ENCODE assay signal across 1 cellular context in the genomic region with DNA sequence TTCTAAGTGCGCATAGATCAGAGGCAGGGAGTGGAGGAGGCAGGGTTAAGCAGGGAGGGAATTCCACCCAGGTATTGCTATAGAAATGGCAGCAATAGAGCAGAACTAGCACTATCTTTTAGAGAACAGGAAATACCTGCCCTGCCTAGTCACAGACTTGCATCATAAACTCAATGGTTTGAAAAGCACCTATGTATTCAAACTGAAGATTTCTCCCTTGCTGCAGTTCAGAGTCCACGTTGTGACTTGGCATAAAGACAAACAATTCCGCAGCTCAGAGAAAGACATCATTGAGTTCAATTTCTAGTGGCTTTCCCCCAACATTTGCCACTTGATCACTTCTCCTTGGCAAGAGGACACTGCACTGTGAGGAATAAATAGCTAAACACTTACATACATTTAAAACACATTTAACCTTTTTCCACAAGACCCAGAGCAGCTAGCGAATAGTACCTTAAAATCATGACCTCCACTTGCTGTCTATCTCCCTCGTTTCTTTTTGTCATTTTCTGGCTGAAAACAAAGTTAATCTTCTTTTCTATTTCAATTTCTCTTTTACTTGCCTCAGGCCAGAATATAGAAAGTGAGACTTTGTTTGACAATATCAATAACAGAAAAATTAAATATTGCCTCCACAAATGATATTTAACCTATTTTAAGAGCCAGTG.
A peak's percentile ranks its signal among the peaks of the same experiment; 100 is the strongest.
TF ChIP-seq lines count a peak whose summit lies in the region.

No MANE protein-coding gene starts in this region.

TF ChIP-seq in GM12878, 131 proteins besides CTCF, POLR2A, EP300 and RAD21 (continued from another document):
- TF ChIP-seq, protein P1, sequence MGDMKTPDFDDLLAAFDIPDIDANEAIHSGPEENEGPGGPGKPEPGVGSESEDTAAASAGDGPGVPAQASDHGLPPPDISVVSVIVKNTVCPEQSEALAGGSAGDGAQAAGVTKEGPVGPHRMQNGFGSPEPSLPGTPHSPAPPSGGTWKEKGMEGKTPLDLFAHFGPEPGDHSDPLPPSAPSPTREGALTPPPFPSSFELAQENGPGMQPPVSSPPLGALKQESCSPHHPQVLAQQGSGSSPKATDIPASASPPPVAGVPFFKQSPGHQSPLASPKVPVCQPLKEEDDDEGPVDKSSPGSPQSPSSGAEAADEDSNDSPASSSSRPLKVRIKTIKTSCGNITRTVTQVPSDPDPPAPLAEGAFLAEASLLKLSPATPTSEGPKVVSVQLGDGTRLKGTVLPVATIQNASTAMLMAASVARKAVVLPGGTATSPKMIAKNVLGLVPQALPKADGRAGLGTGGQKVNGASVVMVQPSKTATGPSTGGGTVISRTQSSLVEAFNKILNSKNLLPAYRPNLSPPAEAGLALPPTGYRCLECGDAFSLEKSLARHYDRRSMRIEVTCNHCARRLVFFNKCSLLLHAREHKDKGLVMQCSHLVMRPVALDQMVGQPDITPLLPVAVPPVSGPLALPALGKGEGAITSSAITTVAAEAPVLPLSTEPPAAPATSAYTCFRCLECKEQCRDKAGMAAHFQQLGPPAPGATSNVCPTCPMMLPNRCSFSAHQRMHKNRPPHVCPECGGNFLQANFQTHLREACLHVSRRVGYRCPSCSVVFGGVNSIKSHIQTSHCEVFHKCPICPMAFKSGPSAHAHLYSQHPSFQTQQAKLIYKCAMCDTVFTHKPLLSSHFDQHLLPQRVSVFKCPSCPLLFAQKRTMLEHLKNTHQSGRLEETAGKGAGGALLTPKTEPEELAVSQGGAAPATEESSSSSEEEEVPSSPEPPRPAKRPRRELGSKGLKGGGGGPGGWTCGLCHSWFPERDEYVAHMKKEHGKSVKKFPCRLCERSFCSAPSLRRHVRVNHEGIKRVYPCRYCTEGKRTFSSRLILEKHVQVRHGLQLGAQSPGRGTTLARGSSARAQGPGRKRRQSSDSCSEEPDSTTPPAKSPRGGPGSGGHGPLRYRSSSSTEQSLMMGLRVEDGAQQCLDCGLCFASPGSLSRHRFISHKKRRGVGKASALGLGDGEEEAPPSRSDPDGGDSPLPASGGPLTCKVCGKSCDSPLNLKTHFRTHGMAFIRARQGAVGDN (IDR thresholded peaks at IDR 0.05), result peak; percentile 49; the same call in 1 of the 2 replicates
- peak; percentile 44; the same call in 1 of the 2 replicates for TF ChIP-seq PKNOX1 (IDR thresholded peaks at IDR 0.05)
- TF ChIP-seq, protein P2, sequence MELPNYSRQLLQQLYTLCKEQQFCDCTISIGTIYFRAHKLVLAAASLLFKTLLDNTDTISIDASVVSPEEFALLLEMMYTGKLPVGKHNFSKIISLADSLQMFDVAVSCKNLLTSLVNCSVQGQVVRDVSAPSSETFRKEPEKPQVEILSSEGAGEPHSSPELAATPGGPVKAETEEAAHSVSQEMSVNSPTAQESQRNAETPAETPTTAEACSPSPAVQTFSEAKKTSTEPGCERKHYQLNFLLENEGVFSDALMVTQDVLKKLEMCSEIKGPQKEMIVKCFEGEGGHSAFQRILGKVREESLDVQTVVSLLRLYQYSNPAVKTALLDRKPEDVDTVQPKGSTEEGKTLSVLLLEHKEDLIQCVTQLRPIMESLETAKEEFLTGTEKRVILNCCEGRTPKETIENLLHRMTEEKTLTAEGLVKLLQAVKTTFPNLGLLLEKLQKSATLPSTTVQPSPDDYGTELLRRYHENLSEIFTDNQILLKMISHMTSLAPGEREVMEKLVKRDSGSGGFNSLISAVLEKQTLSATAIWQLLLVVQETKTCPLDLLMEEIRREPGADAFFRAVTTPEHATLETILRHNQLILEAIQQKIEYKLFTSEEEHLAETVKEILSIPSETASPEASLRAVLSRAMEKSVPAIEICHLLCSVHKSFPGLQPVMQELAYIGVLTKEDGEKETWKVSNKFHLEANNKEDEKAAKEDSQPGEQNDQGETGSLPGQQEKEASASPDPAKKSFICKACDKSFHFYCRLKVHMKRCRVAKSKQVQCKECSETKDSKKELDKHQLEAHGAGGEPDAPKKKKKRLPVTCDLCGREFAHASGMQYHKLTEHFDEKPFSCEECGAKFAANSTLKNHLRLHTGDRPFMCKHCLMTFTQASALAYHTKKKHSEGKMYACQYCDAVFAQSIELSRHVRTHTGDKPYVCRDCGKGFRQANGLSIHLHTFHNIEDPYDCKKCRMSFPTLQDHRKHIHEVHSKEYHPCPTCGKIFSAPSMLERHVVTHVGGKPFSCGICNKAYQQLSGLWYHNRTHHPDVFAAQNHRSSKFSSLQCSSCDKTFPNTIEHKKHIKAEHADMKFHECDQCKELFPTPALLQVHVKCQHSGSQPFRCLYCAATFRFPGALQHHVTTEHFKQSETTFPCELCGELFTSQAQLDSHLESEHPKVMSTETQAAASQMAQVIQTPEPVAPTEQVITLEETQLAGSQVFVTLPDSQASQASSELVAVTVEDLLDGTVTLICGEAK (IDR thresholded peaks at IDR 0.05; ENCODE audit: borderline replicate concordance), result peak; percentile 64; the same call in 1 of the 2 replicates
- TF ChIP-seq IKZF2 (IDR thresholded peaks at IDR 0.05), result peak; percentile 11 to 29; a peak in 1 of 4 replicates
- 0 out of 2 replicates have a peak, but pooled peaks have one; percentile 35 for TF ChIP-seq ZNF207 (IDR thresholded peaks at IDR 0.05; ENCODE audit: borderline replicate concordance)
- TF ChIP-seq RCOR1 (conservative IDR thresholded peaks at IDR 0.05; ENCODE audit: low read depth, low read length), result no peak
- 0 out of 2 replicates have a peak, but pooled peaks have one; percentile 45 for TF ChIP-seq ZNF24 (IDR thresholded peaks at IDR 0.05)
- no peak for TF ChIP-seq ZSCAN29 (IDR thresholded peaks at IDR 0.05)
- TF ChIP-seq GATAD2B (conservative IDR thresholded peaks at IDR 0.05; ENCODE audit: low read depth), result 0 out of 2 replicates have a peak, but pooled peaks have one; percentile 46
- 0 out of 2 replicates have a peak, but pooled peaks have one; percentile 11 for TF ChIP-seq BMI1 (IDR thresholded peaks at IDR 0.05; ENCODE audit: borderline replicate concordance)
- TF ChIP-seq NFYA (IDR thresholded peaks at IDR 0.05; ENCODE audit: borderline replicate concordance, low read depth, low read length), result no peak
- TF ChIP-seq IKZF1 (conservative IDR thresholded peaks at IDR 0.05), result 0 out of 2 replicates have a peak, but pooled peaks have one; percentile 21
- 0 out of 2 replicates have a peak, but pooled peaks have one; percentile 44 for TF ChIP-seq NBN (IDR thresholded peaks at IDR 0.05)
- TF ChIP-seq, protein P3, sequence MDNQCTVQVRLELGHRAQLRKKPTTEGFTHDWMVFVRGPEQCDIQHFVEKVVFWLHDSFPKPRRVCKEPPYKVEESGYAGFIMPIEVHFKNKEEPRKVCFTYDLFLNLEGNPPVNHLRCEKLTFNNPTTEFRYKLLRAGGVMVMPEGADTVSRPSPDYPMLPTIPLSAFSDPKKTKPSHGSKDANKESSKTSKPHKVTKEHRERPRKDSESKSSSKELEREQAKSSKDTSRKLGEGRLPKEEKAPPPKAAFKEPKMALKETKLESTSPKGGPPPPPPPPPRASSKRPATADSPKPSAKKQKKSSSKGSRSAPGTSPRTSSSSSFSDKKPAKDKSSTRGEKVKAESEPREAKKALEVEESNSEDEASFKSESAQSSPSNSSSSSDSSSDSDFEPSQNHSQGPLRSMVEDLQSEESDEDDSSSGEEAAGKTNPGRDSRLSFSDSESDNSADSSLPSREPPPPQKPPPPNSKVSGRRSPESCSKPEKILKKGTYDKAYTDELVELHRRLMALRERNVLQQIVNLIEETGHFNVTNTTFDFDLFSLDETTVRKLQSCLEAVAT (IDR thresholded peaks at IDR 0.05), result peak; percentile 84; the same call in 1 of the 2 replicates
